Comparison of ENCODE assay signal across 10 cellular contexts in genomic region chr1:63316540-63316939, GRCh38. TPM values are rescaled to one million over a fixed set of nuclear protein-coding genes. Genes with fewer than 3 reads are reported as not detected.
DNase-seq lines count a peak whose midpoint lies in the region; ATAC-seq and TF ChIP-seq lines count a peak whose summit lies in the region.
"Had no signal": no experiment of that assay in that cellular context is flagged by ENCODE, and none has a peak within 500 bp of the region (broad histone marks: within the 10 kb centered on the region; RNA-seq: fewer than 3 reads in every experiment).

No MANE protein-coding gene starts in this region.

- intact Hi-C loops in heart left ventricle (cut with DNase I) (no loop called here), Right ventricle myocardium inferior (cut with DNase I) (no loop called here)

- ATAC-seq in heart left ventricle (no peak), Right ventricle myocardium inferior (no peak)

- no peaks in the 10 kb centered on the region for H3K9me3 Mint-ChIP-seq in type B pancreatic cell

- no peak overlapping the region for H3K9ac ChIP-seq in SK-N-MC (ENCODE audit: insufficient read length)
- H3K9ac ChIP-seq in iPS-20b (ENCODE audit: low read depth, low read length): peak overlapping the region; percentile 40; the same call in 1 of the 2 replicates

- no peak for TF ChIP-seq POLR2A in heart left ventricle (IDR thresholded peaks at IDR 0.05)

- H3K27ac ChIP-seq in heart left ventricle: peak overlapping the region in 1 of 12 donors; percentile 52
- H3K27ac ChIP-seq in SK-N-MC: no peak overlapping the region
- H3K27ac ChIP-seq in iPS-20b (ENCODE audit: low read length): no peak overlapping the region

- TF ChIP-seq CTCF in heart left ventricle (IDR thresholded peaks at IDR 0.05): no peak
- TF ChIP-seq CTCF in type B pancreatic cell (conservative IDR thresholded peaks at IDR 0.05): no peak

- DNase-seq in heart left ventricle: no peak
- no peak for DNase-seq in Right ventricle myocardium inferior (ENCODE audit: missing footprints)
- no peak for DNase-seq in SK-N-MC (ENCODE audit: low read depth, low spot score)
- no peak for DNase-seq in type B pancreatic cell (ENCODE audit: extremely low spot score, unreplicated experiment)
- no peak for DNase-seq in Kasumi-1 (lab: John Stamatoyannopoulos, UW)
- DNase-seq in NCI-H1092 (lab: John Stamatoyannopoulos, UW): no peak
- DNase-seq in NCI-H2196 treated with DMSO at 0.1 percent for 48 hours (lab: John Stamatoyannopoulos, UW; ENCODE audit: unreplicated experiment): no peak
- DNase-seq: BE2C had no signal

- H3K4me1 Mint-ChIP-seq in type B pancreatic cell (ENCODE audit: unreplicated experiment): peaks cover 4% of the 10 kb centered on the region

- peak overlapping the region in 7 of 12 donors; percentile 31 to 59 (median 43) for H3K4me3 ChIP-seq in heart left ventricle
- peak overlapping the region; percentile 72 for H3K4me3 ChIP-seq in SK-N-MC
- H3K4me3 ChIP-seq in iPS-20b (ENCODE audit: low read length): peak overlapping the region; percentile 90; the same call in 1 of the 2 replicates

- no peaks in the 10 kb centered on the region for H3K36me3 Mint-ChIP-seq in type B pancreatic cell

- H3K4me1 ChIP-seq in heart left ventricle (peaks cover 0 to 40% (median 7%) of the 10 kb centered on the region in 12 donors), iPS-20b (ENCODE audit: insufficient read depth, low read length) (peaks cover 19% of the 10 kb centered on the region; the same call in 1 of the 2 replicates)
- H3K4me1 ChIP-seq: BE2C had no signal

- H3K27ac Mint-ChIP-seq in type B pancreatic cell: no peak overlapping the region
- H3K27ac Mint-ChIP-seq: activated CD4-positive, alpha-beta T cell treated with anti-CD3 and anti-CD28 coated beads for 36 hours had no signal

- H3K9me3 ChIP-seq in heart left ventricle (no peaks in the 10 kb centered on the region), SK-N-MC (ENCODE audit: low read depth, low read length) (no peaks in the 10 kb centered on the region), iPS-20b (ENCODE audit: insufficient read depth, low read depth, low read length) (no peaks in the 10 kb centered on the region)
- H3K9me3 ChIP-seq: BE2C had no signal

- H3K4me3 Mint-ChIP-seq in type B pancreatic cell: peak overlapping the region; percentile 70

- H3K27me3 ChIP-seq in heart left ventricle (peaks cover 52 to 97% (median 80%) of the 10 kb centered on the region in 9 donors), iPS-20b (ENCODE audit: insufficient read depth, low read length) (peaks cover 66% of the 10 kb centered on the region)

- WGBS in heart left ventricle, 4 donors: 19 to 71% (median 22%) methylated on average over 6 to 26 of the region's 26 CpGs; no CpG with 5 or more reads in 1 of the 4 donors

- no peaks in the 10 kb centered on the region for H3K36me3 ChIP-seq in heart left ventricle
- no peaks in the 10 kb centered on the region for H3K36me3 ChIP-seq in SK-N-MC (ENCODE audit: insufficient read depth, low read length)
- no peaks in the 10 kb centered on the region for H3K36me3 ChIP-seq in iPS-20b (ENCODE audit: insufficient read depth, low read depth, low read length)
- H3K36me3 ChIP-seq: BE2C had no signal

- peaks cover 90% of the 10 kb centered on the region for H3K27me3 Mint-ChIP-seq in type B pancreatic cell

RNA-seq across cellular contexts. Expression of gene FOXD3, which starts 5.8 kb away (rescaled TPM):
- total RNA-seq in heart left ventricle (under 1 TPM in 8 of 9 donors, not detected in 1; 0.12 to 0.81 (median 0.34) TPM), Right ventricle myocardium inferior (0.19 TPM), type B pancreatic cell (ENCODE audit: low replicate concordance) (0.12 and 0.70 TPM in 2 replicates)
- under 1 TPM; 0.03 to 0.19 TPM for polyA plus RNA-seq in heart left ventricle
- total RNA-seq: activated CD4-positive, alpha-beta T cell treated with anti-CD3 and anti-CD28 coated beads for 36 hours had no signal

RNA-seq across cellular contexts. Expression of gene ALG6, which starts 50.9 kb away (rescaled TPM):
- 1 to 10 TPM; 3.0 to 7.4 (median 3.9) TPM for total RNA-seq in heart left ventricle
- 1 to 10 TPM; 6.0 to 7.6 TPM for polyA plus RNA-seq in heart left ventricle
- total RNA-seq in Right ventricle myocardium inferior: 5.2 TPM
- 17.1 and 20.5 TPM in 2 replicates for total RNA-seq in type B pancreatic cell (ENCODE audit: low replicate concordance)
